Comparison of ENCODE assay signal across 8 cellular contexts in the genomic region with DNA sequence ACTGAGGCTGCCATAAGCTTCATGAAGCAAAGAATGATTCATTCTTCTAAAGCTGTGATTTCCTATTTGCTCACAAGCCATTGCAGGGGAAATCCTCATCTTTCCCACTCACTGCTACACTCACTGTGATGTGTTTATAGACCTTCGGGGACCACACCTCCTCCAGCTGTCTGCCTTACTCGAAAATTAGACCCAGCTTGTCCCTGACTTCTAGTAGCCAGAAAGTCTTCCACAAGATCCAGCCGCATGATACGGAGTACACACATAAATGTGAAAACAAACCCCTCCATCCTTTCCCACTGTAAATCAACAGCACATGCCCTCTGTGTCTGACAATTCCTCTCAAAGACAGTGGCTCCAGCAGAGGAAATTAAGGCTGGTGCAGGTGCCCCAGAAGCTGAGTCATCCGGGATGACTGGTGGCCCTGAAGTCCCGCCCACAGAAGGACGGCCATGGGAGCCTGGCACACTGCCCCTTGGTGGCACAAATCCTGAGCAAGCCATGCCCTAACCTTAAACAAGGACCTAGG.
DNase-seq lines count a peak whose midpoint lies in the region; ATAC-seq, FAIRE-seq and TF ChIP-seq lines count a peak whose summit lies in the region.

No MANE protein-coding gene starts in this region.

- TF ChIP-seq CTCF in BJ (IDR thresholded peaks at IDR 0.05; ENCODE audit: insufficient read depth, low read depth, low read length) (no peak), bronchial epithelial cell (IDR thresholded peaks at IDR 0.05; ENCODE audit: insufficient read depth, low read length, severe bottlenecking) (no peak), osteoblast (IDR thresholded peaks at IDR 0.05; ENCODE audit: extremely low read depth, low read depth, low read length) (no peak), GM20000 (IDR thresholded peaks at IDR 0.05; ENCODE audit: extremely low read depth, missing control alignments) (no peak), WERI-Rb-1 (IDR thresholded peaks at IDR 0.05; ENCODE audit: low read depth, low read length) (no peak)

- no peaks in the 10 kb centered on the region for H4K20me1 ChIP-seq in osteoblast (ENCODE audit: insufficient read depth, low read length)

- H3K4me2 ChIP-seq in osteoblast (ENCODE audit: insufficient read depth, low read length), result peak overlapping the region; percentile 37

- H3K27ac ChIP-seq in osteoblast (ENCODE audit: low read depth, low read length) (no peak overlapping the region), WERI-Rb-1 (no peak overlapping the region)

- FAIRE-seq in HTR-8/SVneo (lab: Jason Lieb, UNC), result no peak
- no peak for FAIRE-seq in bronchial epithelial cell (lab: Jason Lieb, UNC)

- H3K4me3 ChIP-seq in BJ (ENCODE audit: low read depth, low read length), result no peak overlapping the region
- no peak overlapping the region for H3K4me3 ChIP-seq in bronchial epithelial cell (ENCODE audit: low read depth, low read length)
- no peak overlapping the region for H3K4me3 ChIP-seq in osteoblast (ENCODE audit: insufficient read depth, low read length)
- no peak overlapping the region for H3K4me3 ChIP-seq in WERI-Rb-1 (ENCODE audit: low read depth, low read length)

- H3K9me3 ChIP-seq in osteoblast (ENCODE audit: low read depth, low read length) (no peaks in the 10 kb centered on the region), WERI-Rb-1 (ENCODE audit: severe bottlenecking) (no peaks in the 10 kb centered on the region)

- CTCF ChIA-PET in BJ (lab: Yijun Ruan, JAX), result interaction anchor here (1.4 kb wide), 1 partner anchor 93 kb away, joined by 4 read pairs; no protein-coding TSS in a partner anchor

- POLR2A ChIA-PET in BJ (lab: Charles Lee), result interaction anchor here (0.6 to 0.7 kb wide), 2 partner anchors 16 to 172 kb away, joined by 3 to 4 read pairs; a partner anchor contains a TSS

- no peaks in the 10 kb centered on the region for H3K27me3 ChIP-seq in BJ (ENCODE audit: control insufficient read depth, insufficient read depth, low read length)
- H3K27me3 ChIP-seq in bronchial epithelial cell (ENCODE audit: control insufficient read depth, insufficient read depth, low read length), result no peaks in the 10 kb centered on the region
- no peaks in the 10 kb centered on the region for H3K27me3 ChIP-seq in osteoblast (ENCODE audit: insufficient read depth, low read length)
- no peaks in the 10 kb centered on the region for H3K27me3 ChIP-seq in WERI-Rb-1 (ENCODE audit: insufficient read depth, low read depth, severe bottlenecking)

- H3K79me2 ChIP-seq in osteoblast (ENCODE audit: insufficient read depth, low read length), result no peaks in the 10 kb centered on the region

- peaks cover 20% of the 10 kb centered on the region for H3K4me1 ChIP-seq in osteoblast (ENCODE audit: insufficient read depth, low read length)

- ATAC-seq in HG02588 (IDR thresholded peaks at IDR 0.05; ENCODE audit: unreplicated experiment) (no peak), GM19467 (IDR thresholded peaks at IDR 0.05; ENCODE audit: unreplicated experiment) (no peak)

- H2AFZ ChIP-seq in osteoblast (ENCODE audit: low read length), result peak overlapping the region; percentile 26

- DNase-seq in BJ (ENCODE audit: low read depth) (peak; percentile 75), HTR-8/SVneo (ENCODE audit: insufficient read length, low spot score) (peak; percentile 48), bronchial epithelial cell (ENCODE audit: low read depth) (peak; percentile 76), osteoblast (ENCODE audit: insufficient read length, low spot score, missing footprints) (peak; percentile 87), GM20000 (ENCODE audit: low spot score) (no peak), WERI-Rb-1 (no peak)

- H3K36me3 ChIP-seq in BJ (ENCODE audit: control insufficient read depth, insufficient read depth, low read length), result no peaks in the 10 kb centered on the region
- peaks cover 1% of the 10 kb centered on the region for H3K36me3 ChIP-seq in bronchial epithelial cell (ENCODE audit: control insufficient read depth, insufficient read depth, low read length)
- no peaks in the 10 kb centered on the region for H3K36me3 ChIP-seq in osteoblast (ENCODE audit: insufficient read depth, low read length)
- no peaks in the 10 kb centered on the region for H3K36me3 ChIP-seq in WERI-Rb-1

Comparison
In these comparisons a context has a peak if more than half of its experiments do, and no peak if none do; other contexts are left out.
1. DNase-seq: peak in BJ (single experiment), HTR-8/SVneo (single experiment), bronchial epithelial cell (single experiment) and osteoblast (single experiment); none in GM20000 (single experiment) and WERI-Rb-1 (single experiment).